Comparison of ENCODE assay signal across 18 cellular contexts in the genomic region with DNA sequence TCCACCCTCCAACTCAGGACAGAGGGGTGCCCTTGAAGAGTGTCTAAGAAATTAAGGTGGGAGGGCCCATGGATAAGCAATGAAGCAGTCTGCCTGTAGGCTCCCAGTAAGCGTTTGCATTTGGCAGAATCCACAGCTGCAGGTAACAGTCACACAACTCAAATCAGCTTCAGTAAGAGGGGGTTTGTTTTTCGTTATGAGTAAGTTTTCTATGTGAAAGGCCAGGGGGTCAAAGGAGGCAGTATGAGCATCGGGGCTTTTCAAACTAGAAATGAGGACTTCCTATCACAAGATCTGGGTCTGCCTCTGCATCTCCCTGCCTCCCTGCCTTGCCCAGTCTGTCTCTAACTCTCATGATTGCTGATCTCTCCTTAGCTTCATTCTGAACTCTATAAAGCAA.
DNase-seq lines count a peak whose midpoint lies in the region; ATAC-seq, FAIRE-seq and TF ChIP-seq lines count a peak whose summit lies in the region.
"Had no signal": no experiment of that assay in that cellular context is flagged by ENCODE, and none has a peak within 500 bp of the region (broad histone marks: within the 10 kb centered on the region; RNA-seq: fewer than 3 reads in every experiment).

No MANE protein-coding gene starts in this region.

- POLR2A ChIA-PET in WTC11 (lab: Charles Lee), result no interaction called here
- POLR2A ChIA-PET in activated CD4-positive, alpha-beta T cell treated with anti-CD3 and anti-CD28 coated beads, Interleukin-2, amount 10 ng/mL, durations not matched to agents 7 days and 5 days (lab: Charles Lee), result no interaction called here

- ATAC-seq in WTC11, result peak; percentile 29; the same call in 1 of the 2 replicates
- ATAC-seq: CD8-positive, alpha-beta T cell had no signal

- H3K27ac Mint-ChIP-seq in WTC11, result no peak overlapping the region
- no peak overlapping the region for H3K27ac Mint-ChIP-seq in activated CD4-positive, alpha-beta T cell treated with anti-CD3 and anti-CD28 coated beads, Interleukin-2, amount 10 ng/mL, durations not matched to agents 7 days and 5 days
- H3K27ac Mint-ChIP-seq: B cell; CD4-positive, CD25-positive, alpha-beta regulatory T cell; CD8-positive, alpha-beta T cell; HFFc6 had no signal

- TF ChIP-seq CTCF in GM20000 (IDR thresholded peaks at IDR 0.05; ENCODE audit: extremely low read depth, missing control alignments), result no peak
- no peak for TF ChIP-seq CTCF in WTC11 (IDR thresholded peaks at IDR 0.05)

- H3K4me3 Mint-ChIP-seq in WTC11, result no peak overlapping the region
- no peak overlapping the region for H3K4me3 Mint-ChIP-seq in activated CD4-positive, alpha-beta T cell treated with anti-CD3 and anti-CD28 coated beads, Interleukin-2, amount 10 ng/mL, durations not matched to agents 7 days and 5 days
- H3K4me3 Mint-ChIP-seq: B cell; CD8-positive, alpha-beta T cell; HFFc6 had no signal

- H3K4me1 Mint-ChIP-seq in WTC11, result peaks cover 18% of the 10 kb centered on the region
- H3K4me1 Mint-ChIP-seq in activated CD4-positive, alpha-beta T cell treated with anti-CD3 and anti-CD28 coated beads, Interleukin-2, amount 10 ng/mL, durations not matched to agents 7 days and 5 days, result no peaks in the 10 kb centered on the region
- H3K4me1 Mint-ChIP-seq: B cell; CD4-positive, CD25-positive, alpha-beta regulatory T cell had no signal

- H3K9me3 Mint-ChIP-seq in WTC11, result 0 out of 2 replicates have a peak, but pooled peaks cover 1% of the 10 kb centered on the region
- H3K9me3 Mint-ChIP-seq in activated CD4-positive, alpha-beta T cell treated with anti-CD3 and anti-CD28 coated beads, Interleukin-2, amount 10 ng/mL, durations not matched to agents 7 days and 5 days, result no peaks in the 10 kb centered on the region
- H3K9me3 Mint-ChIP-seq: CD4-positive, CD25-positive, alpha-beta regulatory T cell; CD8-positive, alpha-beta T cell had no signal

- peak; percentile 7 for DNase-seq in GM12891 (ENCODE audit: insufficient read length, low spot score)
- peak; percentile 12 for DNase-seq in GM20000 (ENCODE audit: low spot score)
- no peak for DNase-seq in WTC11 (ENCODE audit: low spot score)
- DNase-seq in islet precursor cell, result peak; percentile 37
- no peak for DNase-seq in SW 1271 (lab: John Stamatoyannopoulos, UW)
- no peak for DNase-seq in activated CD4-positive, alpha-beta T cell treated with anti-CD3 and anti-CD28 coated beads, Interleukin-2, amount 10 ng/mL, durations not matched to agents 7 days and 5 days
- DNase-seq in AG08395 (ENCODE audit: low spot score), result no peak
- no peak for DNase-seq in NOMO-1 (lab: John Stamatoyannopoulos, UW; ENCODE audit: unreplicated experiment in 2 of 2)
- DNase-seq: Caco-2; CD4-positive, CD25-positive, alpha-beta regulatory T cell; DMS153; DND-41; GOT3; HFFc6 had no signal

- CTCF ChIA-PET in WTC11 (lab: Charles Lee), result interaction anchor here (1.5 to 1.9 kb wide), 4 partner anchors 20 to 44 kb away, joined by 3 to 6 read pairs (median 4); no protein-coding TSS in a partner anchor
- CTCF ChIA-PET in activated CD4-positive, alpha-beta T cell treated with anti-CD3 and anti-CD28 coated beads, Interleukin-2, amount 10 ng/mL, durations not matched to agents 7 days and 5 days (lab: Charles Lee), result interaction anchor here (0.9 kb wide), 1 partner anchor 18 kb away, joined by 3 read pairs; no protein-coding TSS in a partner anchor

- no peaks in the 10 kb centered on the region for H3K27me3 Mint-ChIP-seq in WTC11 (ENCODE audit: low read depth)
- H3K27me3 Mint-ChIP-seq in activated CD4-positive, alpha-beta T cell treated with anti-CD3 and anti-CD28 coated beads, Interleukin-2, amount 10 ng/mL, durations not matched to agents 7 days and 5 days, result no peaks in the 10 kb centered on the region

- no peak for FAIRE-seq in GM12891 (lab: Jason Lieb, UNC)
- FAIRE-seq: G401.6, H54 had no signal

- TF ChIP-seq POLR2A in GM12891 (IDR thresholded peaks at IDR 0.05; ENCODE audit: low read depth, low read length), result no peak

- H3K36me3 Mint-ChIP-seq in WTC11, result peaks cover 1% of the 10 kb centered on the region; the same call in 1 of the 2 replicates
- H3K36me3 Mint-ChIP-seq in activated CD4-positive, alpha-beta T cell treated with anti-CD3 and anti-CD28 coated beads, Interleukin-2, amount 10 ng/mL, durations not matched to agents 7 days and 5 days (ENCODE audit: low read depth), result no peaks in the 10 kb centered on the region
- H3K36me3 Mint-ChIP-seq: CD4-positive, CD25-positive, alpha-beta regulatory T cell; CD8-positive, alpha-beta T cell had no signal

TF ChIP-seq in GM12891, 5 proteins besides CTCF, POLR2A, EP300 and RAD21:
- no peak for TF ChIP-seq TAF1 (IDR thresholded peaks at IDR 0.05; ENCODE audit: low read depth, low read length)

TF ChIP-seq in WTC11, 78 proteins besides CTCF, POLR2A, EP300 and RAD21 (continues in another document):
- no peak for TF ChIP-seq USF1 (CRISPR knock-in tag; IDR thresholded peaks at IDR 0.05)
- TF ChIP-seq TP53 (CRISPR knock-in tag; IDR thresholded peaks at IDR 0.05), result no peak
- no peak for TF ChIP-seq ZNF232 (CRISPR knock-in tag; IDR thresholded peaks at IDR 0.05)
- no peak for TF ChIP-seq GTF2I (CRISPR knock-in tag; conservative IDR thresholded peaks at IDR 0.05)
- no peak for TF ChIP-seq ETV6 (CRISPR knock-in tag; IDR thresholded peaks at IDR 0.05)
- TF ChIP-seq, protein P1, sequence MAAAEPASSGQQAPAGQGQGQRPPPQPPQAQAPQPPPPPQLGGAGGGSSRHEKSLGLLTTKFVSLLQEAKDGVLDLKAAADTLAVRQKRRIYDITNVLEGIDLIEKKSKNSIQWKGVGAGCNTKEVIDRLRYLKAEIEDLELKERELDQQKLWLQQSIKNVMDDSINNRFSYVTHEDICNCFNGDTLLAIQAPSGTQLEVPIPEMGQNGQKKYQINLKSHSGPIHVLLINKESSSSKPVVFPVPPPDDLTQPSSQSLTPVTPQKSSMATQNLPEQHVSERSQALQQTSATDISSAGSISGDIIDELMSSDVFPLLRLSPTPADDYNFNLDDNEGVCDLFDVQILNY (CRISPR knock-in tag; IDR thresholded peaks at IDR 0.05), result no peak
- TF ChIP-seq ATF2 (CRISPR knock-in tag; IDR thresholded peaks at IDR 0.05; ENCODE audit: borderline replicate concordance, low read depth), result no peak
- TF ChIP-seq OVOL2 (CRISPR knock-in tag; IDR thresholded peaks at IDR 0.05; ENCODE audit: borderline replicate concordance), result no peak
- TF ChIP-seq JAZF1 (CRISPR knock-in tag; IDR thresholded peaks at IDR 0.05), result no peak
- TF ChIP-seq, protein P2, sequence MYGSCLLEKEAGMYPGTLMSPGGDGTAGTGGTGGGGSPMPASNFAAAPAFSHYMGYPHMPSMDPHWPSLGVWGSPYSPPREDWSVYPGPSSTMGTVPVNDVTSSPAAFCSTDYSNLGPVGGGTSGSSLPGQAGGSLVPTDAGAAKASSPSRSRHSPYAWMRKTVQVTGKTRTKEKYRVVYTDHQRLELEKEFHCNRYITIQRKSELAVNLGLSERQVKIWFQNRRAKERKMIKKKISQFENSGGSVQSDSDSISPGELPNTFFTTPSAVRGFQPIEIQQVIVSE (CRISPR knock-in tag; IDR thresholded peaks at IDR 0.05; ENCODE audit: borderline replicate concordance), result no peak
- no peak for TF ChIP-seq NR2C2 (CRISPR knock-in tag; IDR thresholded peaks at IDR 0.05)
- no peak for TF ChIP-seq ZNF138 (CRISPR knock-in tag; conservative IDR thresholded peaks at IDR 0.05)
- TF ChIP-seq, protein P3, sequence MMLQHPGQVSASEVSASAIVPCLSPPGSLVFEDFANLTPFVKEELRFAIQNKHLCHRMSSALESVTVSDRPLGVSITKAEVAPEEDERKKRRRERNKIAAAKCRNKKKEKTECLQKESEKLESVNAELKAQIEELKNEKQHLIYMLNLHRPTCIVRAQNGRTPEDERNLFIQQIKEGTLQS (CRISPR knock-in tag; conservative IDR thresholded peaks at IDR 0.05), result no peak
- no peak for TF ChIP-seq IRF2 (CRISPR knock-in tag; IDR thresholded peaks at IDR 0.05; ENCODE audit: borderline replicate concordance, low read depth)
- no peak for TF ChIP-seq ZNF416 (CRISPR knock-in tag; IDR thresholded peaks at IDR 0.05)
- TF ChIP-seq, protein P4, sequence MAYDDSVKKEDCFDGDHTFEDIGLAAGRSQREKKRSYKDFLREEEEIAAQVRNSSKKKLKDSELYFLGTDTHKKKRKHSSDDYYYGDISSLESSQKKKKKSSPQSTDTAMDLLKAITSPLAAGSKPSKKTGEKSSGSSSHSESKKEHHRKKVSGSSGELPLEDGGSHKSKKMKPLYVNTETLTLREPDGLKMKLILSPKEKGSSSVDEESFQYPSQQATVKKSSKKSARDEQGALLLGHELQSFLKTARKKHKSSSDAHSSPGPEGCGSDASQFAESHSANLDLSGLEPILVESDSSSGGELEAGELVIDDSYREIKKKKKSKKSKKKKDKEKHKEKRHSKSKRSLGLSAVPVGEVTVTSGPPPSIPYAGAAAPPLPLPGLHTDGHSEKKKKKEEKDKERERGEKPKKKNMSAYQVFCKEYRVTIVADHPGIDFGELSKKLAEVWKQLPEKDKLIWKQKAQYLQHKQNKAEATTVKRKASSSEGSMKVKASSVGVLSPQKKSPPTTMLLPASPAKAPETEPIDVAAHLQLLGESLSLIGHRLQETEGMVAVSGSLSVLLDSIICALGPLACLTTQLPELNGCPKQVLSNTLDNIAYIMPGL (CRISPR knock-in tag; IDR thresholded peaks at IDR 0.05), result no peak
- no peak for TF ChIP-seq JUN (CRISPR knock-in tag; IDR thresholded peaks at IDR 0.05)

Comparison
In these comparisons a context has a peak if more than half of its experiments do, and no peak if none do; other contexts are left out.
1. DNase-seq: peak in GM12891 (single experiment), GM20000 (single experiment) and islet precursor cell (single experiment); none in WTC11 (single experiment), SW 1271 (0 of 2), activated CD4-positive, alpha-beta T cell treated with anti-CD3 and anti-CD28 coated beads, Interleukin-2, amount 10 ng/mL, durations not matched to agents 7 days and 5 days (single experiment), AG08395 (single experiment) and NOMO-1 (0 of 2).